Comparison of ENCODE assay signal across 10 cellular contexts in genomic region chr11:68749501-68750196, GRCh38. TPM values are rescaled to one million over a fixed set of nuclear protein-coding genes. Genes with fewer than 3 reads are reported as not detected.
A peak's percentile ranks its signal among the peaks of the same experiment; 100 is the strongest.
DNase-seq lines count a peak whose midpoint lies in the region; ATAC-seq and TF ChIP-seq lines count a peak whose summit lies in the region.
"Had no signal": no experiment of that assay in that cellular context is flagged by ENCODE, and none has a peak within 500 bp of the region (broad histone marks: within the 10 kb centered on the region; RNA-seq: fewer than 3 reads in every experiment).

No MANE protein-coding gene starts in this region.

- no peak overlapping the region for H2AFZ ChIP-seq in GM23338

- H2BK120ac ChIP-seq in mesendoderm (ENCODE audit: low read depth, low read length): peak overlapping the region; percentile 0

- H3K27ac ChIP-seq in BLaER1: peak overlapping the region; percentile 15; the same call in 1 of the 2 replicates
- peak overlapping the region; percentile 78 for H3K27ac ChIP-seq in GM23338 (ENCODE audit: low read depth)
- peak overlapping the region; percentile 80 for H3K27ac ChIP-seq in mesendoderm (ENCODE audit: low read depth, low read length)
- H3K27ac ChIP-seq in colonic mucosa: no peak overlapping the region

- H3F3A ChIP-seq in GM23338 (replicated peaks; ENCODE audit: low read depth): peaks cover 4% of the 10 kb centered on the region; the same call in 1 of the 2 replicates

- no CpG with 5 or more reads among the region's 17 CpGs for WGBS in mesendoderm (ENCODE audit: extremely low coverage, insufficient coverage, low lambda C conversion rate)

- in situ Hi-C loops in astrocyte of the spinal cord (cut with HindIII; ENCODE audit: low sequenced_read_pairs): no loop called here

- H3K4me1 ChIP-seq in BLaER1 (peaks cover 58% of the 10 kb centered on the region), GM23338 (ENCODE audit: insufficient read depth) (peaks cover 17% of the 10 kb centered on the region), mesendoderm (ENCODE audit: control insufficient read depth, low read depth, low read length) (peaks cover 4% of the 10 kb centered on the region), colonic mucosa (no peaks in the 10 kb centered on the region)

- intact Hi-C loops in colonic mucosa (cut with DNase I): no loop called here

- H2BK5ac ChIP-seq in mesendoderm (ENCODE audit: low read length): peak overlapping the region; percentile 61

- H3K79me2 ChIP-seq in GM23338 (replicated peaks; ENCODE audit: insufficient read depth): peaks cover 25% of the 10 kb centered on the region
- H3K79me2 ChIP-seq in mesendoderm (ENCODE audit: control insufficient read depth, insufficient read depth, low read length): peaks cover 4% of the 10 kb centered on the region

- H4K5ac ChIP-seq in mesendoderm (ENCODE audit: low read length): no peak overlapping the region

- H3K36me3 Mint-ChIP-seq in GM23338 (ENCODE audit: low read depth): peaks cover 41% of the 10 kb centered on the region

- H3K36me3 ChIP-seq in BLaER1 (peaks cover 28% of the 10 kb centered on the region), GM23338 (ENCODE audit: insufficient read depth) (peaks cover 23% of the 10 kb centered on the region), mesendoderm (ENCODE audit: control insufficient read depth, insufficient read depth, low read length) (no peaks in the 10 kb centered on the region), colonic mucosa (no peaks in the 10 kb centered on the region)

- H3K9me3 ChIP-seq in BLaER1: peaks cover 10% of the 10 kb centered on the region; the same call in 1 of the 2 replicates
- H3K9me3 ChIP-seq in colonic mucosa: no peaks in the 10 kb centered on the region

- DNase-seq in GM23338 (ENCODE audit: low spot score): peak; percentile 50
- DNase-seq in astrocyte of the spinal cord (ENCODE audit: low read depth, low spot score): peak; percentile 32
- DNase-seq in mesendoderm: peak; percentile 78
- DNase-seq in SW480 (ENCODE audit: low spot score): no peak
- DNase-seq in LoVo (ENCODE audit: low spot score): no peak
- no peak for DNase-seq in stimulated activated naive CD4-positive, alpha-beta T cell (lab: John Stamatoyannopoulos, UW)
- DNase-seq in colonic mucosa: no peak
- DNase-seq: MM.1S, nucleus accumbens had no signal

- peaks cover 46% of the 10 kb centered on the region for H3K4me1 Mint-ChIP-seq in GM23338

- peak overlapping the region; percentile 86 for H3K4me3 Mint-ChIP-seq in GM23338

- H3K27me3 ChIP-seq in BLaER1: peaks cover 3% of the 10 kb centered on the region; the same call in 1 of the 2 replicates
- H3K27me3 ChIP-seq in GM23338 (ENCODE audit: insufficient read depth): no peaks in the 10 kb centered on the region
- no peaks in the 10 kb centered on the region for H3K27me3 ChIP-seq in mesendoderm (ENCODE audit: insufficient read depth, low read length, poor library complexity)
- no peaks in the 10 kb centered on the region for H3K27me3 ChIP-seq in colonic mucosa

- no peak for TF ChIP-seq CTCF in GM23338 (conservative IDR thresholded peaks at IDR 0.05; ENCODE audit: low read depth in 2 of 2)
- TF ChIP-seq CTCF in astrocyte of the spinal cord (IDR thresholded peaks at IDR 0.05; ENCODE audit: low read depth, low read length): no peak
- no peak for TF ChIP-seq CTCF in colonic mucosa (IDR thresholded peaks at IDR 0.05)

- peak; percentile 9 for ATAC-seq in GM23338

- H3K56ac ChIP-seq in mesendoderm (ENCODE audit: low read length): peak overlapping the region; percentile 69

- peak overlapping the region; percentile 92 for H3K18ac ChIP-seq in mesendoderm (ENCODE audit: low read length)

- H3K9ac ChIP-seq in BLaER1 (0 out of 2 replicates have a peak overlapping the region, but pooled peaks have one; percentile 6), mesendoderm (ENCODE audit: low read length) (peak overlapping the region; percentile 81), colonic mucosa (ENCODE audit: low read depth in 2 of 2, low read length in 2 of 2) (no peak overlapping the region)

- peaks cover 13% of the 10 kb centered on the region for H3K27me3 Mint-ChIP-seq in GM23338 (ENCODE audit: insufficient read depth, low read depth, poor library complexity)

- H3K4ac ChIP-seq in mesendoderm (ENCODE audit: low read depth, low read length): peak overlapping the region; percentile 58

- no peak overlapping the region for H2BK15ac ChIP-seq in mesendoderm (replicated peaks; ENCODE audit: low read depth)

- peak overlapping the region; percentile 98 for H3K27ac Mint-ChIP-seq in GM23338

- H3K23ac ChIP-seq in mesendoderm (ENCODE audit: low read length): peak overlapping the region; percentile 29

- H3K79me1 ChIP-seq in mesendoderm (ENCODE audit: low read length): no peaks in the 10 kb centered on the region

- H4K20me1 ChIP-seq in BLaER1: no peaks in the 10 kb centered on the region
- H4K20me1 ChIP-seq in GM23338 (replicated peaks; ENCODE audit: insufficient read depth): no peaks in the 10 kb centered on the region

- no peaks in the 10 kb centered on the region for H3K9me2 ChIP-seq in GM23338 (ENCODE audit: insufficient read depth)

- H4K8ac ChIP-seq in mesendoderm (ENCODE audit: low read depth, low read length): no peak overlapping the region

- H3K4me2 ChIP-seq in BLaER1: peak overlapping the region; percentile 82
- peak overlapping the region; percentile 85 for H3K4me2 ChIP-seq in GM23338
- peak overlapping the region; percentile 55 for H3K4me2 ChIP-seq in mesendoderm (ENCODE audit: low read length)

- peaks cover 3% of the 10 kb centered on the region; the same call in 2 of the 3 replicates for H3K9me3 Mint-ChIP-seq in GM23338

- peak overlapping the region; percentile 43 for H2AK5ac ChIP-seq in mesendoderm (ENCODE audit: low read length)

- H3K4me3 ChIP-seq in BLaER1: peak overlapping the region; percentile 52
- H3K4me3 ChIP-seq in GM23338: peak overlapping the region; percentile 68
- no peak overlapping the region for H3K4me3 ChIP-seq in astrocyte of the spinal cord (ENCODE audit: low read depth, low read length)
- H3K4me3 ChIP-seq in mesendoderm (ENCODE audit: low read length): peak overlapping the region; percentile 2
- no peak overlapping the region for H3K4me3 ChIP-seq in colonic mucosa

TF ChIP-seq in GM23338, 12 proteins besides CTCF, POLR2A, EP300 and RAD21 (continues in another document):
- TF ChIP-seq ZNF331 (CRISPR knock-in tag; IDR thresholded peaks at IDR 0.05; ENCODE audit: low read depth) (no peak), ZNF462 (CRISPR knock-in tag; IDR thresholded peaks at IDR 0.05) (no peak)

RNA-seq across cellular contexts. Expression of gene TESMIN, which starts 1.7 kb away (rescaled TPM):
- 58.2 and 64.6 TPM in 2 replicates for total RNA-seq in GM23338 (2014; rRNA removed; shearing (Covaris generic))
- polyA plus RNA-seq in GM23338 (2016; fragmentation: Nextera tagmentation; extraction: Ambion mirVana): 54.5 and 54.9 TPM in 2 replicates
- 42.7 TPM for polyA plus RNA-seq in mesendoderm (2013, experiment 1 of 2)
- polyA plus RNA-seq in mesendoderm (2013, experiment 2 of 2): 43.2 TPM
- 10 to 100 TPM; 14.3 to 20.7 TPM for total RNA-seq in colonic mucosa

Comparison
In these comparisons a context has a peak if more than half of its experiments do, and no peak if none do; other contexts are left out.
1. H3K4me3 ChIP-seq: peak in BLaER1 (single experiment), GM23338 (single experiment) and mesendoderm (single experiment); none in astrocyte of the spinal cord (single experiment) and colonic mucosa (single experiment).
2. H3K9ac ChIP-seq: peak in BLaER1 (single experiment) and mesendoderm (single experiment); none in colonic mucosa (0 of 2).
3. DNase-seq: peak in GM23338 (single experiment), astrocyte of the spinal cord (single experiment) and mesendoderm (single experiment); none in SW480 (single experiment), LoVo (single experiment), stimulated activated naive CD4-positive, alpha-beta T cell (0 of 6) and colonic mucosa (single experiment).
4. Peak in every context shown above with its lines, with median percentiles within 50 percentile points of each other: H3K4me2 ChIP-seq.